ENCODE assay signal across 8 cellular contexts in genomic region chr11:58629857-58630256, GRCh38. TPM values are rescaled to one million over a fixed set of nuclear protein-coding genes. Genes with fewer than 3 reads are reported as not detected.
DNase-seq lines count a peak whose midpoint lies in the region; ATAC-seq and TF ChIP-seq lines count a peak whose summit lies in the region.

No MANE protein-coding gene starts in this region.

- no peaks in the 10 kb centered on the region for H3K9me3 Mint-ChIP-seq in nephron progenitor cell

- no peaks in the 10 kb centered on the region for H3K9me2 ChIP-seq in HCT116 (ENCODE audit: insufficient read depth)
- H3K9me2 ChIP-seq in PC-3 (replicated peaks; ENCODE audit: low read length), result no peaks in the 10 kb centered on the region

- TF ChIP-seq POLR2A in HCT116 (IDR thresholded peaks at IDR 0.05; ENCODE audit: borderline replicate concordance, extremely low read depth, insufficient read depth, insufficient read length) (no peak), erythroblast (IDR thresholded peaks at IDR 0.05; ENCODE audit: low read length) (no peak), uterus (IDR thresholded peaks at IDR 0.05) (no peak)

- intact Hi-C loops in HCT116 (cut with micrococcal nuclease), result no loop called here
- intact Hi-C loops in PC-3 (cut with micrococcal nuclease), result loop anchor here (1.0 kb wide), 2 partner anchors 53 to 62 kb away; no protein-coding TSS in a partner anchor
- intact Hi-C loops in uterus (cut with DNase I; ENCODE audit: low total_unique reads), result no loop called here

- H3K36me3 ChIP-seq in HCT116 (ENCODE audit: control insufficient read depth in 1 of 2, insufficient read depth in 2 of 2, low read length in 2 of 2) (peaks cover 0 to 5% of the 10 kb centered on the region in 2 experiments; a peak in 1 of 4 replicates), PC-3 (ENCODE audit: low read depth, low read length) (peaks cover 6% of the 10 kb centered on the region), uterus (no peaks in the 10 kb centered on the region)

- DNase-seq in SIG-M5 treated with dmso at 0.1 percent for 504 hours (lab: John Stamatoyannopoulos, UW; ENCODE audit: unreplicated experiment), result peak; percentile 54
- DNase-seq in SIG-M5 (lab: John Stamatoyannopoulos, UW), result no peak
- peak; percentile 22 for DNase-seq in HCT116 (ENCODE audit: low read depth, low spot score)
- peak; percentile 67 for DNase-seq in PC-3
- DNase-seq in erythroblast (lab: John Stamatoyannopoulos, UW), result peak; percentile 42 to 67
- no peak for DNase-seq in nephron progenitor cell
- no peak for DNase-seq in COLO668 (lab: John Stamatoyannopoulos, UW; ENCODE audit: unreplicated experiment)
- no peak for DNase-seq in uterus

- no peaks in the 10 kb centered on the region for H3F3A ChIP-seq in PC-3 (ENCODE audit: low read length, unreplicated experiment)

- H3K27ac Mint-ChIP-seq in nephron progenitor cell, result peak overlapping the region; percentile 90

- H3K9me3 ChIP-seq in HCT116 (ENCODE audit: control insufficient read depth in 1 of 2, insufficient read depth in 1 of 2, low read depth in 1 of 2, low read length in 2 of 2) (no peaks in the 10 kb centered on the region), PC-3 (ENCODE audit: low read length) (no peaks in the 10 kb centered on the region), uterus (no peaks in the 10 kb centered on the region)

- H3K27ac ChIP-seq in HCT116 (ENCODE audit: low read depth, low read length), result no peak overlapping the region
- no peak overlapping the region for H3K27ac ChIP-seq in PC-3 (ENCODE audit: low read length)
- no peak overlapping the region for H3K27ac ChIP-seq in uterus

- H4K20me1 ChIP-seq in HCT116 (ENCODE audit: insufficient read depth) (no peaks in the 10 kb centered on the region), PC-3 (ENCODE audit: low read length) (peaks cover 5% of the 10 kb centered on the region; the same call in 1 of the 2 replicates)

- no peaks in the 10 kb centered on the region for H3K79me2 ChIP-seq in HCT116 (ENCODE audit: insufficient read depth, low read length)
- no peaks in the 10 kb centered on the region for H3K79me2 ChIP-seq in PC-3 (ENCODE audit: low read length)

- H3K27me3 ChIP-seq in HCT116 (ENCODE audit: insufficient read depth, low read length) (no peaks in the 10 kb centered on the region), PC-3 (ENCODE audit: low read length) (no peaks in the 10 kb centered on the region), uterus (no peaks in the 10 kb centered on the region)

- peaks cover 8% of the 10 kb centered on the region for H3K36me3 Mint-ChIP-seq in nephron progenitor cell (ENCODE audit: low read depth)

- CTCF ChIA-PET in HCT116 (lab: Charles Lee), result interaction anchor here (0.6 to 2.0 kb wide), 19 partner anchors 9 to 528 kb away, joined by 3 to 15 read pairs (median 5); partner anchors contain the start of gene ZFP91
- CTCF ChIA-PET in PC-3 (lab: Charles Lee), result interaction anchor here (0.5 to 1.1 kb wide), 4 partner anchors 21 to 62 kb away, joined by 3 to 11 read pairs (median 3); partner anchors contain the start of gene LPXN

- no TSS peak for BruUV-seq in HCT116 (replicated peaks; lab: Mats Ljungman, UMichigan)
- no TSS peak for BruUV-seq in PC-3 (replicated peaks; lab: Mats Ljungman, UMichigan)

- H3K4me3 ChIP-seq in HCT116 (replicated peaks in 1 of 2; ENCODE audit: low read depth in 1 of 2, low read length in 2 of 2) (no peak overlapping the region), PC-3 (ENCODE audit: low read length) (no peak overlapping the region), uterus (no peak overlapping the region)

- no peak overlapping the region for H3K9ac ChIP-seq in HCT116 (ENCODE audit: low read length)
- H3K9ac ChIP-seq in PC-3 (ENCODE audit: low read length), result no peak overlapping the region

- peak; percentile 58 for TF ChIP-seq RAD21 in HCT116 (IDR thresholded peaks at IDR 0.05; ENCODE audit: low read depth)

- TF ChIP-seq CTCF in HCT116 (IDR thresholded peaks at IDR 0.05 in 2 of 3, conservative IDR thresholded peaks at IDR 0.05 in 1 of 3; ENCODE audit: borderline replicate concordance in 1 of 3, insufficient read depth in 1 of 3, low read depth in 2 of 3, low read length in 2 of 3), result peak; percentile 52 to 75 (median 67); a peak in 5 of 6 replicates
- TF ChIP-seq CTCF in PC-3 (conservative IDR thresholded peaks at IDR 0.05; ENCODE audit: low read depth, low read length), result peak; percentile 91
- peak; percentile 37 for TF ChIP-seq CTCF in nephron progenitor cell (IDR thresholded peaks at IDR 0.05)
- TF ChIP-seq CTCF in uterus (IDR thresholded peaks at IDR 0.05), result peak in 1 of 4 experiments; percentile 39

- POLR2A ChIA-PET in HCT116 (lab: Charles Lee), result interaction anchor here (1.1 kb wide), 1 partner anchor 25 kb away, joined by 3 read pairs; no protein-coding TSS in a partner anchor
- POLR2A ChIA-PET in PC-3 (lab: Charles Lee; ENCODE audit: unreplicated experiment), result interaction anchor here (0.5 kb wide), 1 partner anchor 35 kb away, joined by 19 read pairs; no protein-coding TSS in a partner anchor

- no peak overlapping the region for H3K4me3 Mint-ChIP-seq in nephron progenitor cell

- RAD21 ChIA-PET in HCT116 (lab: Charles Lee; ENCODE audit: low non-redundant PET in 1 of 2, low total read pairs in 2 of 2, uncharacterized antibody in 2 of 2, unreplicated experiment in 2 of 2), result interaction anchor here in 1 of 2 experiments (0.9 to 1.1 kb wide), 2 partner anchors 53 to 159 kb away, joined by 3 read pairs; no protein-coding TSS in a partner anchor

- ATAC-seq in HCT116 (peak; percentile 78), PC-3 (peak; percentile 37)

- H3K27me3 Mint-ChIP-seq in nephron progenitor cell (ENCODE audit: low read depth, poor library complexity), result no peaks in the 10 kb centered on the region

- H3K4me1 ChIP-seq in HCT116 (ENCODE audit: control insufficient read depth in 1 of 2, insufficient read depth in 2 of 2, low read length in 2 of 2) (peaks cover 8 to 25% of the 10 kb centered on the region in 2 experiments), PC-3 (ENCODE audit: insufficient read depth, low read length) (peaks cover 35% of the 10 kb centered on the region), uterus (peaks cover 0 to 3% of the 10 kb centered on the region in 2 donors)

- no peaks in the 10 kb centered on the region for H3K4me1 Mint-ChIP-seq in nephron progenitor cell

- no peak overlapping the region for H2AFZ ChIP-seq in HCT116 (ENCODE audit: low read depth, low read length, poor library complexity, severe bottlenecking)
- no peak overlapping the region for H2AFZ ChIP-seq in PC-3 (ENCODE audit: low read length)

- H3K4me2 ChIP-seq in HCT116 (ENCODE audit: low read length), result no peak overlapping the region
- no peak overlapping the region for H3K4me2 ChIP-seq in PC-3 (ENCODE audit: low read length)

TF ChIP-seq in HCT116, 20 proteins besides CTCF, POLR2A, EP300 and RAD21 (continues in another document):
- TF ChIP-seq ZNF274 (IDR thresholded peaks at IDR 0.05; ENCODE audit: low read depth, low read length) (no peak), EZH2phosphoT487 (IDR thresholded peaks at IDR 0.05; ENCODE audit: borderline replicate concordance) (no peak), JUND (IDR thresholded peaks at IDR 0.05) (no peak), YY1 (IDR thresholded peaks at IDR 0.05; ENCODE audit: extremely low read depth, insufficient replicate concordance, low read depth, low read length) (no peak), ATF3 (IDR thresholded peaks at IDR 0.05) (no peak), ZFX (IDR thresholded peaks at IDR 0.05) (no peak), POLR2AphosphoS5 (IDR thresholded peaks at IDR 0.05; ENCODE audit: low read depth, low read length) (no peak), MAX (IDR thresholded peaks at IDR 0.05) (no peak), REST (IDR thresholded peaks at IDR 0.05; ENCODE audit: low read depth) (no peak), CEBPB (IDR thresholded peaks at IDR 0.05; ENCODE audit: low read depth) (no peak), EGR1 (IDR thresholded peaks at IDR 0.05; ENCODE audit: low read depth) (no peak)

RNA-seq across cellular contexts. Expression of gene CNTF, which starts 7.4 kb away (rescaled TPM):
- 2.3 TPM for total RNA-seq in HCT116 (2021; ENCODE audit: unreplicated experiment)
- 0.24 and 0.47 TPM in 2 replicates for polyA plus RNA-seq in HCT116 (2012)
- 1.6 and 2.8 TPM in 2 replicates for total RNA-seq in PC-3 (2014; rRNA removed)
- 1 to 10 TPM in 2 of 4 donors, not detected in 2; 1.1 to 1.2 TPM for total RNA-seq in uterus

RNA-seq across cellular contexts. Expression of gene ZFP91, which starts 51.0 kb away (rescaled TPM):
- total RNA-seq in HCT116 (2021; ENCODE audit: unreplicated experiment) (58.6 TPM), PC-3 (2014; rRNA removed) (56.2 and 71.9 TPM in 2 replicates), uterus (10 to 100 TPM; 19.2 to 57.7 (median 48.9) TPM)
- polyA plus RNA-seq in HCT116 (2012), result 16.7 and 23.0 TPM in 2 replicates

RNA-seq across cellular contexts. Expression of gene LPXN, which starts 54.2 kb away (rescaled TPM):
- total RNA-seq in HCT116 (2021; ENCODE audit: unreplicated experiment) (3.6 TPM), PC-3 (2014; rRNA removed) (12.1 and 20.2 TPM in 2 replicates), uterus (10 to 100 TPM in 2 of 4 donors, 1 to 10 TPM in 1, under 1 TPM in 1; 0.59 to 11.1 (median 8.8) TPM)
- 1.2 and 1.4 TPM in 2 replicates for polyA plus RNA-seq in HCT116 (2012)

Comparison
In these comparisons a context has a peak if more than half of its experiments do, and no peak if none do; other contexts are left out.
1. DNase-seq: peak in SIG-M5 treated with dmso at 0.1 percent for 504 hours (single experiment), HCT116 (single experiment), PC-3 (single experiment) and erythroblast (2 of 2); none in SIG-M5 (single experiment), nephron progenitor cell (single experiment), COLO668 (single experiment) and uterus (0 of 2).